ENCODE assay signal across 20 cellular contexts in the genomic region with DNA sequence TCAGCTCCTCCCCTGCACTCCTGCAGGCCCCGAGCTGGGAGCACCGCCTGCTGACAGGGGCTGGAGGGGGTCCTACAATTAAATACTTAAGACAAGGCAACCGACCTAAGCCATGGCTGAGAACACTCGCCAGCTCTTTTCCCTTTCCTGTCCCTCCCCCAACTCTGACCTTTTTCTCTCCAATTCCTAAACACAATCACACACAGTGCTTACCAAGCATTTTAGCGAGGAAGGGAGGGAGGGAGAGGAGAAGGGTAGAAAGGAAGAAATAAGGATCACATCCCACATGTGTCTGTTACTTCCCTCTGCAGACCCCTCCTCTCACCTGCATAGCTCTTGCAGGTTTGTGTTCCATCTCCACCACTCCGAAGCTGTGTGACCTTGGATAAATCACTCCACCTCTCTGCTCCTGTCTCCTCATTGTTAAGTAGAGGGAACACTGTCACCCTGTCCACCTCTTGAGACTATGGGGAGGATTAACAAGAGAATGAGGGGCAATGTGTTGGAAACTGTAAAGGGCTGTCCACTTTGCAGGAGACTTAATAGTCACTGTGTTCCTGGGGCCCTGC.
A peak's percentile ranks its signal among the peaks of the same experiment; 100 is the strongest.
DNase-seq lines count a peak whose midpoint lies in the region; ATAC-seq and TF ChIP-seq lines count a peak whose summit lies in the region.
"Had no signal": no experiment of that assay in that cellular context is flagged by ENCODE, and none has a peak within 500 bp of the region (broad histone marks: within the 10 kb centered on the region; RNA-seq: fewer than 3 reads in every experiment).

No MANE protein-coding gene starts in this region.

- H3K36me3 Mint-ChIP-seq in GM23338 (ENCODE audit: low read depth) (no peaks in the 10 kb centered on the region; the same call in 2 of the 3 replicates), neural progenitor cell (no peaks in the 10 kb centered on the region)
- no peaks in the 10 kb centered on the region for H3K36me3 Mint-ChIP-seq in activated CD4-positive, alpha-beta T cell treated with anti-CD3 and anti-CD28 coated beads for 36 hours (ENCODE audit: low read depth)
- H3K36me3 Mint-ChIP-seq: CD4-positive, CD25-positive, alpha-beta regulatory T cell had no signal

- POLR2A ChIA-PET in activated CD4-positive, alpha-beta T cell treated with anti-CD3 and anti-CD28 coated beads for 36 hours (lab: Charles Lee): no interaction called here
- POLR2A ChIA-PET in PC-3 (lab: Charles Lee; ENCODE audit: unreplicated experiment): interaction anchor here (0.6 kb wide), 1 partner anchor 64 kb away, joined by 6 read pairs; no protein-coding TSS in a partner anchor

- H3K4me3 Mint-ChIP-seq in GM23338: peak overlapping the region; percentile 34; the same call in 1 of the 3 replicates
- H3K4me3 Mint-ChIP-seq in neural progenitor cell: peak overlapping the region; percentile 60
- no peak overlapping the region for H3K4me3 Mint-ChIP-seq in activated CD4-positive, alpha-beta T cell treated with anti-CD3 and anti-CD28 coated beads for 36 hours
- H3K4me3 Mint-ChIP-seq: CD4-positive, CD25-positive, alpha-beta regulatory T cell had no signal

- no peaks in the 10 kb centered on the region for H4K20me1 ChIP-seq in GM23338 (replicated peaks; ENCODE audit: insufficient read depth)
- no peaks in the 10 kb centered on the region for H4K20me1 ChIP-seq in neural progenitor cell (ENCODE audit: low read depth)
- no peaks in the 10 kb centered on the region for H4K20me1 ChIP-seq in PC-3 (ENCODE audit: low read length)

- H3K23ac ChIP-seq in mesenchymal stem cell (ENCODE audit: low read length in 2 of 2): no peak overlapping the region

- 11% methylated on average over 3 of the region's 6 CpGs for WGBS in mesenchymal stem cell

- no peaks in the 10 kb centered on the region for H3K9me3 ChIP-seq in WERI-Rb-1 (ENCODE audit: severe bottlenecking)
- H3K9me3 ChIP-seq in mesenchymal stem cell (ENCODE audit: control insufficient read depth, low read length): no peaks in the 10 kb centered on the region
- no peaks in the 10 kb centered on the region for H3K9me3 ChIP-seq in neural progenitor cell (ENCODE audit: low read depth)
- no peaks in the 10 kb centered on the region for H3K9me3 ChIP-seq in PC-3 (ENCODE audit: low read length)

- no peak overlapping the region for H3K4me3 ChIP-seq in GM23338
- H3K4me3 ChIP-seq in WERI-Rb-1 (ENCODE audit: low read depth, low read length): no peak overlapping the region
- no peak overlapping the region for H3K4me3 ChIP-seq in mesenchymal stem cell (ENCODE audit: insufficient read depth in 1 of 2, low read depth in 1 of 2, low read length in 2 of 2)
- no peak overlapping the region for H3K4me3 ChIP-seq in neural progenitor cell
- no peak overlapping the region for H3K4me3 ChIP-seq in PC-3 (ENCODE audit: low read length)
- H3K4me3 ChIP-seq: SK-N-MC had no signal

- H3K9ac ChIP-seq in mesenchymal stem cell (ENCODE audit: low read length) (no peak overlapping the region), neural progenitor cell (no peak overlapping the region), PC-3 (ENCODE audit: low read length) (no peak overlapping the region)
- H3K9ac ChIP-seq: KMS-11 had no signal

- H2BK12ac ChIP-seq in mesenchymal stem cell (ENCODE audit: low read length in 2 of 2): no peak overlapping the region

- ATAC-seq in GM23338: no peak
- ATAC-seq in GM18498 (IDR thresholded peaks at IDR 0.05; ENCODE audit: unreplicated experiment): no peak
- no peak for ATAC-seq in activated CD4-positive, alpha-beta T cell treated with anti-CD3 and anti-CD28 coated beads for 36 hours
- ATAC-seq in PC-3: no peak

- H3K27me3 ChIP-seq in GM23338 (ENCODE audit: insufficient read depth): peaks cover 61% of the 10 kb centered on the region
- no peaks in the 10 kb centered on the region for H3K27me3 ChIP-seq in WERI-Rb-1 (ENCODE audit: insufficient read depth, low read depth, severe bottlenecking)
- H3K27me3 ChIP-seq in mesenchymal stem cell (ENCODE audit: control insufficient read depth in 1 of 2, insufficient read depth in 1 of 2, low read length in 2 of 2): peaks cover 74 to 93% of the 10 kb centered on the region in 2 experiments
- peaks cover 24% of the 10 kb centered on the region for H3K27me3 ChIP-seq in neural progenitor cell
- H3K27me3 ChIP-seq in PC-3 (ENCODE audit: low read length): peaks cover 27% of the 10 kb centered on the region; the same call in 1 of the 2 replicates

- no peaks in the 10 kb centered on the region for H3K9me2 ChIP-seq in GM23338 (ENCODE audit: insufficient read depth)
- no peaks in the 10 kb centered on the region for H3K9me2 ChIP-seq in PC-3 (replicated peaks; ENCODE audit: low read length)

- no peak overlapping the region for H2BK15ac ChIP-seq in mesenchymal stem cell (ENCODE audit: low read depth, poor library complexity, severe bottlenecking)

- DNase-seq in GM23338 (ENCODE audit: low spot score): peak; percentile 51
- DNase-seq in WERI-Rb-1: peak; percentile 49
- DNase-seq in mesenchymal stem cell: no peak
- no peak for DNase-seq in neural progenitor cell (ENCODE audit: low spot score)
- DNase-seq in T1000 (lab: John Stamatoyannopoulos, UW): no peak
- DNase-seq in activated CD4-positive, alpha-beta T cell treated with anti-CD3 and anti-CD28 coated beads for 36 hours: no peak
- DNase-seq in PC-3: no peak
- DNase-seq: CD4-positive, CD25-positive, alpha-beta regulatory T cell; COR-L47; DMS 273 treated with DMSO at 0.1 percent for 48 hours; HCEC 1CT; NCI-H1105; NCI-H146; NCI-H446 treated with DMSO at 0.1 percent for 48 hours; NCI-H526 treated with DMSO at 0.1 percent for 48 hours; SHP77 treated with DMSO at 0.1 percent for 48 hours had no signal

- no peak overlapping the region for H3K4ac ChIP-seq in mesenchymal stem cell (ENCODE audit: low read depth in 1 of 2, low read length in 2 of 2)

- H3F3A ChIP-seq in GM23338 (replicated peaks; ENCODE audit: low read depth): no peaks in the 10 kb centered on the region; the same call in 1 of the 2 replicates
- H3F3A ChIP-seq in neural progenitor cell (ENCODE audit: low read depth): peaks cover 50% of the 10 kb centered on the region
- H3F3A ChIP-seq in PC-3 (ENCODE audit: low read length, unreplicated experiment): no peaks in the 10 kb centered on the region

- no peaks in the 10 kb centered on the region for H3K79me1 ChIP-seq in mesenchymal stem cell (replicated peaks; ENCODE audit: low read length, poor library complexity, severe bottlenecking)

- CTCF ChIA-PET in activated CD4-positive, alpha-beta T cell treated with anti-CD3 and anti-CD28 coated beads for 36 hours (lab: Charles Lee): interaction anchor here (0.8 to 0.9 kb wide), 2 partner anchors 178 to 328 kb away, joined by 3 to 4 read pairs; no protein-coding TSS in a partner anchor
- CTCF ChIA-PET in PC-3 (lab: Charles Lee): interaction anchor here (0.6 to 1.1 kb wide), 2 partner anchors 175 to 176 kb away, joined by 4 to 10 read pairs; no protein-coding TSS in a partner anchor

- no peak overlapping the region for H4K8ac ChIP-seq in mesenchymal stem cell (ENCODE audit: low read length)

- H3K79me2 ChIP-seq in GM23338 (replicated peaks; ENCODE audit: insufficient read depth) (no peaks in the 10 kb centered on the region), neural progenitor cell (ENCODE audit: low read depth) (no peaks in the 10 kb centered on the region), PC-3 (ENCODE audit: low read length) (no peaks in the 10 kb centered on the region)

- no peak overlapping the region for H3K27ac ChIP-seq in GM23338 (ENCODE audit: low read depth)
- H3K27ac ChIP-seq in WERI-Rb-1: peak overlapping the region; percentile 95
- no peak overlapping the region for H3K27ac ChIP-seq in mesenchymal stem cell (ENCODE audit: low read length, poor library complexity, severe bottlenecking)
- H3K27ac ChIP-seq in neural progenitor cell: no peak overlapping the region
- no peak overlapping the region for H3K27ac ChIP-seq in PC-3 (ENCODE audit: low read length)
- H3K27ac ChIP-seq: KMS-11, RWPE1, SK-N-MC had no signal

- H3K27ac Mint-ChIP-seq in GM23338 (no peak overlapping the region), neural progenitor cell (no peak overlapping the region)
- no peak overlapping the region for H3K27ac Mint-ChIP-seq in activated CD4-positive, alpha-beta T cell treated with anti-CD3 and anti-CD28 coated beads for 36 hours
- H3K27ac Mint-ChIP-seq: CD4-positive, CD25-positive, alpha-beta regulatory T cell had no signal

- no peak overlapping the region for H3K18ac ChIP-seq in mesenchymal stem cell (ENCODE audit: low read depth in 1 of 2, low read length in 2 of 2)

- no peak overlapping the region for H2BK120ac ChIP-seq in mesenchymal stem cell (ENCODE audit: low read depth, low read length)

- H3K4me2 ChIP-seq in GM23338 (peak overlapping the region; percentile 60), mesenchymal stem cell (ENCODE audit: low read length, poor library complexity, severe bottlenecking) (no peak overlapping the region), neural progenitor cell (peak overlapping the region; percentile 57), PC-3 (ENCODE audit: low read length) (no peak overlapping the region)
- H3K4me2 ChIP-seq: KMS-11 had no signal

- no peak overlapping the region for H3K14ac ChIP-seq in mesenchymal stem cell (ENCODE audit: low read length in 2 of 2)

- TF ChIP-seq CTCF in GM23338 (conservative IDR thresholded peaks at IDR 0.05; ENCODE audit: low read depth in 2 of 2): 0 out of 4 replicates have a peak, but pooled peaks of 1 of the 2 experiments have one; percentile 1
- TF ChIP-seq CTCF in WERI-Rb-1 (IDR thresholded peaks at IDR 0.05; ENCODE audit: low read depth, low read length): no peak
- no peak for TF ChIP-seq CTCF in neural progenitor cell (IDR thresholded peaks at IDR 0.05)
- no peak for TF ChIP-seq CTCF in PC-3 (conservative IDR thresholded peaks at IDR 0.05; ENCODE audit: low read depth, low read length)

- H3K4me1 ChIP-seq in GM23338 (ENCODE audit: insufficient read depth) (peaks cover 73% of the 10 kb centered on the region), mesenchymal stem cell (ENCODE audit: control insufficient read depth, insufficient read depth, low read depth, low read length) (peaks cover 13% of the 10 kb centered on the region), neural progenitor cell (peaks cover 80% of the 10 kb centered on the region), PC-3 (ENCODE audit: insufficient read depth, low read length) (no peaks in the 10 kb centered on the region)

- H2BK5ac ChIP-seq in mesenchymal stem cell (ENCODE audit: low read depth, low read length, poor library complexity, severe bottlenecking): no peak overlapping the region

- no peaks in the 10 kb centered on the region; the same call in 1 of the 3 replicates for H3K9me3 Mint-ChIP-seq in GM23338
- H3K9me3 Mint-ChIP-seq in neural progenitor cell: peaks cover 2% of the 10 kb centered on the region
- no peaks in the 10 kb centered on the region for H3K9me3 Mint-ChIP-seq in activated CD4-positive, alpha-beta T cell treated with anti-CD3 and anti-CD28 coated beads for 36 hours (ENCODE audit: low read depth)
- H3K9me3 Mint-ChIP-seq: CD4-positive, CD25-positive, alpha-beta regulatory T cell had no signal

- H3K4me1 Mint-ChIP-seq in GM23338 (peaks cover 77% of the 10 kb centered on the region), neural progenitor cell (peaks cover 90% of the 10 kb centered on the region)
- no peaks in the 10 kb centered on the region for H3K4me1 Mint-ChIP-seq in activated CD4-positive, alpha-beta T cell treated with anti-CD3 and anti-CD28 coated beads for 36 hours

- peaks cover 55% of the 10 kb centered on the region for H3K27me3 Mint-ChIP-seq in GM23338 (ENCODE audit: insufficient read depth, low read depth, poor library complexity)
- peaks cover 37% of the 10 kb centered on the region for H3K27me3 Mint-ChIP-seq in neural progenitor cell (ENCODE audit: insufficient read depth, low read depth)
- H3K27me3 Mint-ChIP-seq in activated CD4-positive, alpha-beta T cell treated with anti-CD3 and anti-CD28 coated beads for 36 hours: peaks cover 24% of the 10 kb centered on the region

- BruUV-seq in PC-3 (replicated peaks; lab: Mats Ljungman, UMichigan): no TSS peak

- H3K36me3 ChIP-seq in GM23338 (ENCODE audit: insufficient read depth) (no peaks in the 10 kb centered on the region), WERI-Rb-1 (no peaks in the 10 kb centered on the region; the same call in 1 of the 2 replicates), mesenchymal stem cell (ENCODE audit: control insufficient read depth in 1 of 2, insufficient read depth in 2 of 2, low read depth in 1 of 2, low read length in 2 of 2) (no peaks in the 10 kb centered on the region), neural progenitor cell (no peaks in the 10 kb centered on the region), PC-3 (ENCODE audit: low read depth, low read length) (no peaks in the 10 kb centered on the region)

- H2AFZ ChIP-seq in GM23338 (no peak overlapping the region), mesenchymal stem cell (ENCODE audit: low read depth, low read length) (no peak overlapping the region), neural progenitor cell (replicated peaks) (no peak overlapping the region), PC-3 (ENCODE audit: low read length) (no peak overlapping the region)

- H2AK5ac ChIP-seq in mesenchymal stem cell (ENCODE audit: low read length, severe bottlenecking): no peak overlapping the region

- intact Hi-C loops in activated CD4-positive, alpha-beta T cell treated with anti-CD3 and anti-CD28 coated beads for 36 hours (cut with DNase I, micrococcal nuclease): loop anchor here (1.0 to 10.0 kb wide), 4 partner anchors 177 to 331 kb away; no protein-coding TSS in a partner anchor
- intact Hi-C loops in PC-3 (cut with micrococcal nuclease): loop anchor here (10.0 kb wide), 1 partner anchor 329 kb away; no protein-coding TSS in a partner anchor

- peak overlapping the region; percentile 18 for H4K91ac ChIP-seq in mesenchymal stem cell (ENCODE audit: low read length)

Comparison
In these comparisons a context has a peak if more than half of its experiments do, and no peak if none do; other contexts are left out.
1. DNase-seq: peak in GM23338 (single experiment) and WERI-Rb-1 (single experiment); none in mesenchymal stem cell (single experiment), neural progenitor cell (single experiment), T1000 (single experiment), activated CD4-positive, alpha-beta T cell treated with anti-CD3 and anti-CD28 coated beads for 36 hours (single experiment) and PC-3 (single experiment).
2. H3K4me2 ChIP-seq: peak in GM23338 (single experiment) and neural progenitor cell (single experiment); none in mesenchymal stem cell (single experiment) and PC-3 (single experiment).